Comparison of ENCODE assay signal across 15 cellular contexts in the genomic region with DNA sequence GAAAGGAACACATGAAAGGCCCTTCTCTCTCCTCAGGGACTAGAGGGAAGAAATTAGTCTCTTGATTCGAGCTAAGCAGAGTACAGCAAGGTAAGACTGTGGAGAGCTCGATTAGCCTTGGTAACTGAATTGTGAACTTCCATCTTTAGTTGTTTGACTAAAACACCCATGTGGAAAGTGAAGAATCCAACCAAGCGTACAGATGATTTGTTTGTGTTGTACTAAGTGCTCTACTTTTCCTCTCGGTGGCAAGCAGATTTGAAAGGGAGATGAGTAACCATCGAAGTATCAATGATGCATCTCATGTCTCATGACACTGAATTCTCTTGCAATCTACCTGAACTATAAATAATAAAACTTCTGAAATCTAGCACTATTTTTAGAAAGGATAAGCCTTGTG.
A peak's percentile ranks its signal among the peaks of the same experiment; 100 is the strongest.
DNase-seq lines count a peak whose midpoint lies in the region; ATAC-seq and FAIRE-seq lines count a peak whose summit lies in the region.
"Had no signal": no experiment of that assay in that cellular context is flagged by ENCODE, and none has a peak within 500 bp of the region (broad histone marks: within the 10 kb centered on the region; RNA-seq: fewer than 3 reads in every experiment).

No MANE protein-coding gene starts in this region.

- DNase-seq in GM18507 (ENCODE audit: extremely low spot score, insufficient read length, low read depth) (no peak), germinal center (ENCODE audit: low spot score) (peak; percentile 17), nucleus accumbens (lab: John Stamatoyannopoulos, UW) (no peak), COR-L47 (lab: John Stamatoyannopoulos, UW) (no peak), NCI-H1417 treated with DMSO at 0.1 percent for 48 hours (lab: John Stamatoyannopoulos, UW) (no peak), RPMI8226 (no peak)
- DNase-seq: esophagus squamous epithelium; immature natural killer cell; NCI-H1092; occipital lobe; PC-3; stimulated activated CD4-positive, alpha-beta T cell treated with anti-CD3 and anti-CD28 coated beads, Interleukin-4, amount 100 ng/mL, for 1 hour had no signal

- peak; percentile 49 for FAIRE-seq in GM18507 (lab: Jason Lieb, UNC)
- FAIRE-seq: GM12891 had no signal

- ATAC-seq in GM21526 (IDR thresholded peaks at IDR 0.05; ENCODE audit: low FRiP score, unreplicated experiment) = peak; percentile 86
- peak; percentile 72 for ATAC-seq in HG03280 (IDR thresholded peaks at IDR 0.05; ENCODE audit: unreplicated experiment)
